ENCODE assay signal across 8 cellular contexts in genomic region chr14:67514650-67515385, GRCh38. TPM values are rescaled to one million over a fixed set of nuclear protein-coding genes. Genes with fewer than 3 reads are reported as not detected.
DNase-seq lines count a peak whose midpoint lies in the region; ATAC-seq and TF ChIP-seq lines count a peak whose summit lies in the region.

No MANE protein-coding gene starts in this region.

- H3K27ac ChIP-seq in HUES64 (ENCODE audit: low read depth, low read length) = no peak overlapping the region
- peak overlapping the region; percentile 92 for H3K27ac ChIP-seq in VCaP
- peak overlapping the region; percentile 48 for H3K27ac ChIP-seq in layer of hippocampus (ENCODE audit: low read depth, low read length)

- H3K36me3 ChIP-seq in HUES64 (ENCODE audit: insufficient read depth, low read length) = no peaks in the 10 kb centered on the region

- WGBS in HUES64 = 3% methylated on average over 75 of the region's 75 CpGs

- H3K27me3 ChIP-seq in HUES64 (ENCODE audit: insufficient read depth, low read length) = peaks cover 79% of the 10 kb centered on the region
- no peaks in the 10 kb centered on the region for H3K27me3 ChIP-seq in layer of hippocampus (ENCODE audit: control insufficient read depth, insufficient read depth, low read length)

- DNase-seq in activated CD4-positive, CD25-positive, alpha-beta regulatory T cell (lab: John Stamatoyannopoulos, UW) = no peak
- DNase-seq in cerebellum (ENCODE audit: low spot score) (peak; percentile 82), NCI-H2029 (lab: John Stamatoyannopoulos, UW) (no peak)
- DNase-seq in stimulated activated CD4-positive, alpha-beta T cell treated with anti-CD3 and anti-CD28 coated beads, Interleukin-2, amount 100 ng/mL, for 24 hours = peak; percentile 48 to 49

- peak overlapping the region; percentile 60 for H3K4me3 ChIP-seq in HUES64 (ENCODE audit: low read length)

- no peaks in the 10 kb centered on the region for H3K9me3 ChIP-seq in HUES64 (ENCODE audit: insufficient read depth, low read depth, low read length)

- H3K4me1 ChIP-seq in HUES64 (ENCODE audit: insufficient read depth, low read length) = no peaks in the 10 kb centered on the region

- no peak overlapping the region for H3K9ac ChIP-seq in HUES64 (ENCODE audit: low read depth, low read length)

- ATAC-seq in activated CD4-positive, CD25-positive, alpha-beta regulatory T cell treated with anti-CD3 and anti-CD28 coated beads, Interleukin-2, amount 50 U/mL, for 24 hours = peak; percentile 65 to 69

- no peak for TF ChIP-seq CTCF in VCaP (conservative IDR thresholded peaks at IDR 0.05)

RNA-seq across cellular contexts. Expression of gene PLEKHH1, which starts 18.3 kb away (rescaled TPM):
- polyA plus RNA-seq in HUES64 (2013, experiment 1 of 2) = 10.4 TPM
- polyA plus RNA-seq in HUES64 (2013, experiment 2 of 2) = 13.3 TPM
- total RNA-seq in cerebellum = 13.2 TPM

RNA-seq across cellular contexts. Expression of gene TMEM229B, which starts 26.3 kb away (rescaled TPM):
- 0.50 TPM for polyA plus RNA-seq in HUES64 (2013, experiment 1 of 2)
- polyA plus RNA-seq in HUES64 (2013, experiment 2 of 2) = 0.25 TPM
- 16.0 TPM for total RNA-seq in cerebellum

Comparison
In these comparisons a context has a peak if more than half of its experiments do, and no peak if none do; other contexts are left out.
1. DNase-seq: peak in cerebellum (single experiment) and stimulated activated CD4-positive, alpha-beta T cell treated with anti-CD3 and anti-CD28 coated beads, Interleukin-2, amount 100 ng/mL, for 24 hours (2 of 2); none in activated CD4-positive, CD25-positive, alpha-beta regulatory T cell (0 of 4) and NCI-H2029 (single experiment).